Comparison of ENCODE assay signal across 8 cellular contexts in the genomic region with DNA sequence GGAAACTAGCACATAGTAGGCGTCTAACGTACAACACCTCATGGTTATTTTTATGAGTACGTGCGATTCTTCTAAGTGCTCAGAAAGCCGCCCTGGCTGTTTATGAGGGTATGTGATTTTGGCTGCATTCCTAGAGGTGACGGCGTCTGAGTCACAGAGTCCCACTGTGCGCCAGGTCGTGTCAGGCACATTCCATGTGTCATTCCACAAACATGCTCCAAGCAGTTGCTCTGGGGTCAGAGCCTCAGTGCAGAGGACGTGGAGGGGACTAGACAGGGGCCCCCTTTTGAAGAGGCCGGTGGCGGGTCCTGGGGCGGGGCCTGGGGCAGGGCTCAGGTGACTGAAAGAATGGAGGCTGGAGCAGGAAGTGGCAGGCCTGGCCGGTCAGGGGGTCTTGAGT. TPM values are rescaled to one million over a fixed set of nuclear protein-coding genes. Genes with fewer than 3 reads are reported as not detected.
DNase-seq lines count a peak whose midpoint lies in the region; ATAC-seq, FAIRE-seq and TF ChIP-seq lines count a peak whose summit lies in the region.

No MANE protein-coding gene starts in this region.

- H3K9me3 Mint-ChIP-seq in glutamatergic neuron (ENCODE audit: unreplicated experiment): no peaks in the 10 kb centered on the region

- no peaks in the 10 kb centered on the region for H3K9me3 ChIP-seq in RWPE2 (ENCODE audit: severe bottlenecking)

- DNase-seq in RWPE2 (ENCODE audit: low spot score) (peak; percentile 88), fibroblast of mammary gland (ENCODE audit: low read depth) (peak; percentile 97), retinal pigment epithelial cell (ENCODE audit: low read depth) (peak; percentile 99), glutamatergic neuron (no peak), T-helper 2 cell (no peak)

- no peaks in the 10 kb centered on the region for H3K4me1 Mint-ChIP-seq in glutamatergic neuron (ENCODE audit: low read depth, unreplicated experiment)

- peaks cover 24% of the 10 kb centered on the region for H3K4me1 ChIP-seq in RWPE2 (ENCODE audit: insufficient read depth, poor library complexity, severe bottlenecking)

- H3K27ac ChIP-seq in RWPE2 (ENCODE audit: poor library complexity, severe bottlenecking): peak overlapping the region; percentile 65

- no peak overlapping the region for H3K27ac Mint-ChIP-seq in glutamatergic neuron (ENCODE audit: unreplicated experiment)

- no peaks in the 10 kb centered on the region for H3K27me3 Mint-ChIP-seq in glutamatergic neuron (ENCODE audit: unreplicated experiment)

- peaks cover 51% of the 10 kb centered on the region for H3K36me3 ChIP-seq in RWPE2 (ENCODE audit: low read depth)

- FAIRE-seq in G401.6 (lab: Jason Lieb, UNC): peak; percentile 97

- H3K4me3 Mint-ChIP-seq in glutamatergic neuron (ENCODE audit: unreplicated experiment): no peak overlapping the region

- H3K4me3 ChIP-seq in RWPE2 (ENCODE audit: severe bottlenecking) (no peak overlapping the region), fibroblast of mammary gland (ENCODE audit: control insufficient read depth, low read depth, low read length) (no peak overlapping the region), retinal pigment epithelial cell (ENCODE audit: low read length) (no peak overlapping the region)

- ATAC-seq in RWPE2 (ENCODE audit: low read depth): peak; percentile 89
- ATAC-seq in GM18868 (IDR thresholded peaks at IDR 0.05; ENCODE audit: unreplicated experiment): no peak
- ATAC-seq in HG02571 (IDR thresholded peaks at IDR 0.05; ENCODE audit: unreplicated experiment): no peak

- H3K36me3 Mint-ChIP-seq in glutamatergic neuron (ENCODE audit: unreplicated experiment): no peaks in the 10 kb centered on the region

- H3K27me3 ChIP-seq in RWPE2 (ENCODE audit: insufficient read depth, poor library complexity, severe bottlenecking): no peaks in the 10 kb centered on the region

- TF ChIP-seq CTCF in RWPE2 (IDR thresholded peaks at IDR 0.05; ENCODE audit: poor library complexity, severe bottlenecking): no peak
- no peak for TF ChIP-seq CTCF in fibroblast of mammary gland (conservative IDR thresholded peaks at IDR 0.05; ENCODE audit: control insufficient read depth, insufficient read depth, low read depth, low read length)
- TF ChIP-seq CTCF in retinal pigment epithelial cell (conservative IDR thresholded peaks at IDR 0.05; ENCODE audit: low read depth, low read length): no peak
- no peak for TF ChIP-seq CTCF in glutamatergic neuron (IDR thresholded peaks at IDR 0.05; ENCODE audit: partially characterized antibody, unreplicated experiment)

RNA-seq across cellular contexts. Expression of gene NEK6, which starts 51.9 kb away (rescaled TPM):
- total RNA-seq in glutamatergic neuron (ENCODE audit: unreplicated experiment): 5.4 TPM

Comparison
In these comparisons a context has a peak if more than half of its experiments do, and no peak if none do; other contexts are left out.
1. DNase-seq: peak in RWPE2 (single experiment), fibroblast of mammary gland (single experiment) and retinal pigment epithelial cell (single experiment); none in glutamatergic neuron (single experiment) and T-helper 2 cell (0 of 5).